Comparison of ENCODE assay signal across 1 cellular context in genomic region chr11:87851234-87851633, GRCh38.
TF ChIP-seq lines count a peak whose summit lies in the region.

No MANE protein-coding gene starts in this region.

TF ChIP-seq in IMR-90, 13 proteins besides CTCF, POLR2A, EP300 and RAD21:
- TF ChIP-seq RCOR1 (IDR thresholded peaks at IDR 0.05; ENCODE audit: insufficient replicate concordance, low read length), result no peak
- TF ChIP-seq CEBPB (IDR thresholded peaks at IDR 0.05; ENCODE audit: low read depth, low read length), result 0 out of 2 replicates have a peak, but pooled peaks have one; percentile 29
- TF ChIP-seq MAFK (IDR thresholded peaks at IDR 0.05; ENCODE audit: low read depth, low read length), result no peak
- peak; percentile 39; the same call in 1 of the 2 replicates for TF ChIP-seq FOS (IDR thresholded peaks at IDR 0.05; ENCODE audit: low read depth, low read length)
- no peak for TF ChIP-seq SMC3 (IDR thresholded peaks at IDR 0.05; ENCODE audit: low read depth, low read length)
